ENCODE assay signal across 13 cellular contexts in genomic region chr6:57216235-57217101, GRCh38. TPM values are rescaled to one million over a fixed set of nuclear protein-coding genes. Genes with fewer than 3 reads are reported as not detected.
DNase-seq lines count a peak whose midpoint lies in the region; ATAC-seq, FAIRE-seq and TF ChIP-seq lines count a peak whose summit lies in the region.
"Had no signal": no experiment of that assay in that cellular context is flagged by ENCODE, and none has a peak within 500 bp of the region (broad histone marks: within the 10 kb centered on the region; RNA-seq: fewer than 3 reads in every experiment).

No MANE protein-coding gene starts in this region.

- H3K27me3 Mint-ChIP-seq in CD14-positive monocyte (ENCODE audit: low read depth in 3 of 3) (peaks cover 4 to 13% (median 9%) of the 10 kb centered on the region in 3 donors), neural crest cell (ENCODE audit: low read depth) (no peaks in the 10 kb centered on the region)

- H3K4me3 Mint-ChIP-seq in CD14-positive monocyte (no peak overlapping the region), neural crest cell (no peak overlapping the region)

- no peak overlapping the region for H2BK120ac ChIP-seq in neuronal stem cell (ENCODE audit: low read depth, low read length)

- no peak overlapping the region for H2AFZ ChIP-seq in neuronal stem cell (ENCODE audit: low read length)

- H3K4ac ChIP-seq in neuronal stem cell (ENCODE audit: low read length): no peak overlapping the region

- H3K18ac ChIP-seq in neuronal stem cell (ENCODE audit: low read length): no peak overlapping the region

- H3K9me3 Mint-ChIP-seq in CD14-positive monocyte: peaks cover 2 to 6% (median 5%) of the 10 kb centered on the region in 7 donors
- H3K9me3 Mint-ChIP-seq in neural crest cell: peaks cover 5% of the 10 kb centered on the region

- H2BK5ac ChIP-seq in neuronal stem cell (ENCODE audit: low read length): no peak overlapping the region

- peaks cover 3% of the 10 kb centered on the region for H3K79me1 ChIP-seq in neuronal stem cell (ENCODE audit: low read depth, low read length)

- peaks cover 1 to 37% of the 10 kb centered on the region in 2 donors for H3K9me3 ChIP-seq in neuronal stem cell (replicated peaks in 1 of 2; ENCODE audit: control insufficient read depth in 2 of 2, insufficient read depth in 1 of 2, low read depth in 1 of 2, low read length in 2 of 2)
- H3K9me3 ChIP-seq: Peyer's patch had no signal

- DNase-seq in CD14-positive monocyte (ENCODE audit: low spot score): no peak
- DNase-seq in LNCaP clone FGC (ENCODE audit: low read depth): peak; percentile 39
- no peak for DNase-seq in neural crest cell (ENCODE audit: low read depth, low spot score)
- DNase-seq in HuH-7.5 (ENCODE audit: low spot score): no peak
- DNase-seq in neuronal stem cell (ENCODE audit: low spot score): no peak
- DNase-seq in effector CD8-positive, alpha-beta T cell (lab: John Stamatoyannopoulos, UW): no peak
- DNase-seq: activated naive CD4-positive, alpha-beta T cell treated with anti-CD3 and anti-CD28 coated beads, Interleukin-2, amount 50 U/mL, for 16 hours; left cardiac atrium; NCI-H146; Peyer's patch; retina had no signal

- peaks cover 9% of the 10 kb centered on the region for H3K4me1 Mint-ChIP-seq in CD14-positive monocyte
- peaks cover 29% of the 10 kb centered on the region for H3K4me1 Mint-ChIP-seq in neural crest cell

- H3K27me3 ChIP-seq in neuronal stem cell (ENCODE audit: control insufficient read depth in 3 of 3, insufficient read depth in 3 of 3, low read depth in 1 of 3, low read length in 3 of 3): no peaks in the 10 kb centered on the region
- H3K27me3 ChIP-seq: Peyer's patch had no signal

- H3K36me3 ChIP-seq in neuronal stem cell (replicated peaks in 1 of 2; ENCODE audit: control insufficient read depth in 2 of 2, insufficient read depth in 2 of 2, low read length in 2 of 2): no peaks in the 10 kb centered on the region
- H3K36me3 ChIP-seq: Peyer's patch had no signal

- H3K14ac ChIP-seq in neuronal stem cell (ENCODE audit: low read length): no peak overlapping the region

- H3K36me3 Mint-ChIP-seq in CD14-positive monocyte: no peaks in the 10 kb centered on the region
- H3K36me3 Mint-ChIP-seq in neural crest cell (ENCODE audit: low read depth): peaks cover 33% of the 10 kb centered on the region

- H2BK12ac ChIP-seq in neuronal stem cell (ENCODE audit: low read length): no peak overlapping the region

- H2BK15ac ChIP-seq in neuronal stem cell (ENCODE audit: low read length): no peak overlapping the region

- H3K23ac ChIP-seq in neuronal stem cell (ENCODE audit: low read depth, low read length, poor library complexity): no peak overlapping the region

- FAIRE-seq in endometrium (lab: Jason Lieb, UNC): peak; percentile 53

- H4K91ac ChIP-seq in neuronal stem cell (ENCODE audit: low read depth, low read length, poor library complexity): no peak overlapping the region

- peak; percentile 28 for TF ChIP-seq CTCF in CD14-positive monocyte (IDR thresholded peaks at IDR 0.05)
- TF ChIP-seq CTCF in LNCaP clone FGC (IDR thresholded peaks at IDR 0.05; ENCODE audit: control insufficient read depth, extremely low read depth, insufficient read depth): no peak
- TF ChIP-seq CTCF in neural crest cell (conservative IDR thresholded peaks at IDR 0.05): peak; percentile 38

- H3K4me2 ChIP-seq in neuronal stem cell (ENCODE audit: insufficient read depth, low read length, poor library complexity, severe bottlenecking): no peak overlapping the region

- ATAC-seq in GM18517 (IDR thresholded peaks at IDR 0.05; ENCODE audit: unreplicated experiment): no peak

- H2AK5ac ChIP-seq in neuronal stem cell (ENCODE audit: low read depth, low read length): no peak overlapping the region

- no peak overlapping the region for H3K4me3 ChIP-seq in LNCaP clone FGC (ENCODE audit: low read depth, low read length)
- no peak overlapping the region for H3K4me3 ChIP-seq in neuronal stem cell (ENCODE audit: low read length in 2 of 2)
- H3K4me3 ChIP-seq: Peyer's patch had no signal

- no peak overlapping the region for H3K27ac ChIP-seq in neuronal stem cell (replicated peaks; ENCODE audit: low read length)
- H3K27ac ChIP-seq: Peyer's patch had no signal

- no CpG with 5 or more reads among the region's 7 CpGs for WGBS in neuronal stem cell (ENCODE audit: extremely low coverage in 2 of 2, insufficient read length in 2 of 2, insufficient replicate concordance in 1 of 2), 2 donors

- H4K8ac ChIP-seq in neuronal stem cell (ENCODE audit: low read depth, low read length): no peak overlapping the region

- no peak overlapping the region for H3K9ac ChIP-seq in neuronal stem cell (ENCODE audit: low read depth, low read length, poor library complexity)

- no peaks in the 10 kb centered on the region for H3K4me1 ChIP-seq in neuronal stem cell (ENCODE audit: control insufficient read depth in 2 of 2, insufficient read depth in 1 of 2, low read depth in 1 of 2, low read length in 2 of 2)
- H3K4me1 ChIP-seq: Peyer's patch had no signal

- H3K27ac Mint-ChIP-seq in CD14-positive monocyte (no peak overlapping the region), neural crest cell (ENCODE audit: unreplicated experiment) (no peak overlapping the region)

- intact Hi-C loops in CD14-positive monocyte (cut with micrococcal nuclease): no loop called here

RNA-seq across cellular contexts. Expression of gene RAB23, which starts 5.6 kb away (rescaled TPM):
- under 1 TPM; 0.25 to 0.46 TPM for polyA plus RNA-seq in CD14-positive monocyte
- 20.1 and 21.1 TPM in 2 replicates for total RNA-seq in neural crest cell
- polyA plus RNA-seq in neuronal stem cell (2013, experiment 1 of 2): 14.4 TPM
- polyA plus RNA-seq in neuronal stem cell (2013, experiment 2 of 2): 14.9 TPM

RNA-seq across cellular contexts. Expression of gene BAG2, which starts 44.3 kb away (rescaled TPM):
- polyA plus RNA-seq in CD14-positive monocyte: under 1 TPM; 0.09 to 0.20 TPM
- total RNA-seq in neural crest cell: 3.2 and 3.3 TPM in 2 replicates
- 0.46 TPM for polyA plus RNA-seq in neuronal stem cell (2013, experiment 1 of 2)
- polyA plus RNA-seq in neuronal stem cell (2013, experiment 2 of 2): 0.42 TPM
